In the genomic region with DNA sequence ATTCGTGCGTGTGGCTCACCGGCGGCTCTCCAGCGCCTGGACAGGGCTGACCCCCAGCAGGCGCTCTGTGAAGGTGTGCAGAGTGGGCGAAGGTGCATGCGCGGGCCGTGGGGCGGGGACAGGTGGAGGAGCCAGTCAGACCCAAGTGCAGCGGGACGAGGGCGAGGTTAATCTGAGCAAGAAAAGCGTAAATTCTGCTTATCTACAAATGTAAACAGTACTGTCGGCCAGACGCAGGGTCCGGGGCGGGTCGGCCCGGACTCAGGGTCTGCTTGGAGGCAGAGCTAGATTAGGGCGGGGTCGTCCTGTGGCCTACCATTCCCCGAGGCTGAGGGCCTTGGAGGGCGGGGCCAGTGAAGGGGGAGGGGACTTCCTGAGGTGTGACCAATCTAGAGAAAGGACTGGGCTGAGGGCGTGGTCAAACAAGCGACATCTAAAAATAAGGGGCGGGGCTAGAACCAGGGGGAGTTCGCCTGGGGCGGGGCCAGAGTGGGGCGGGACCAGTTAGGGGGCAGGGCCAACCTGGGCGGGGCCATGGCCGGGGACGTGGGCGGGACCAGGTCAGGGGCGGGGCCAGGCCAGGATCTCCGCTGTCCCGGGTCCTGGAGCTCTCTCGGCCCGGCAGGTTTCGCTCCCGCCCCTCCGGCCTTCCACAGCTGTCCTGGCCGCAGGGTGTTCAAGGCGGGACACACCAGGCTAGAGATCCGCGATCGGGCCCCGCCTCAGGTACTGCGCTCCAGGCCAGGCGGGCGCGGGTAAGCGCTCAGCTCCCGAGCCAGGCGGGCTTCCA, we compare ENCODE assay signal across 1 cellular context.
TF ChIP-seq lines count a peak whose summit lies in the region.

TSS of gene SEC14L5 (plus strand) at position 611 of the 790 bp plus-strand sequence. CDS start 994 bp downstream, outside the sequence.

TF ChIP-seq in HepG2, 621 proteins besides CTCF, POLR2A, EP300 and RAD21 (continued from another document and continues in another):
- TF ChIP-seq, protein P1, sequence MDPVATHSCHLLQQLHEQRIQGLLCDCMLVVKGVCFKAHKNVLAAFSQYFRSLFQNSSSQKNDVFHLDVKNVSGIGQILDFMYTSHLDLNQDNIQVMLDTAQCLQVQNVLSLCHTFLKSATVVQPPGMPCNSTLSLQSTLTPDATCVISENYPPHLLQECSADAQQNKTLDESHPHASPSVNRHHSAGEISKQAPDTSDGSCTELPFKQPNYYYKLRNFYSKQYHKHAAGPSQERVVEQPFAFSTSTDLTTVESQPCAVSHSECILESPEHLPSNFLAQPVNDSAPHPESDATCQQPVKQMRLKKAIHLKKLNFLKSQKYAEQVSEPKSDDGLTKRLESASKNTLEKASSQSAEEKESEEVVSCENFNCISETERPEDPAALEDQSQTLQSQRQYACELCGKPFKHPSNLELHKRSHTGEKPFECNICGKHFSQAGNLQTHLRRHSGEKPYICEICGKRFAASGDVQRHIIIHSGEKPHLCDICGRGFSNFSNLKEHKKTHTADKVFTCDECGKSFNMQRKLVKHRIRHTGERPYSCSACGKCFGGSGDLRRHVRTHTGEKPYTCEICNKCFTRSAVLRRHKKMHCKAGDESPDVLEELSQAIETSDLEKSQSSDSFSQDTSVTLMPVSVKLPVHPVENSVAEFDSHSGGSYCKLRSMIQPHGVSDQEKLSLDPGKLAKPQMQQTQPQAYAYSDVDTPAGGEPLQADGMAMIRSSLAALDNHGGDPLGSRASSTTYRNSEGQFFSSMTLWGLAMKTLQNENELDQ (CRISPR knock-in tag; IDR thresholded peaks at IDR 0.05; ENCODE audit: borderline replicate concordance), result 0 out of 2 replicates have a peak, but pooled peaks have one; percentile 32
- TF ChIP-seq ZNF432 (CRISPR knock-in tag; IDR thresholded peaks at IDR 0.05; ENCODE audit: borderline replicate concordance), result no peak
- no peak for TF ChIP-seq ZNF33A (CRISPR knock-in tag; IDR thresholded peaks at IDR 0.05; ENCODE audit: borderline replicate concordance)
- no peak for TF ChIP-seq RBAK (CRISPR knock-in tag; IDR thresholded peaks at IDR 0.05)
- TF ChIP-seq ZNF468 (CRISPR knock-in tag; IDR thresholded peaks at IDR 0.05), result no peak
- TF ChIP-seq IKZF4 (CRISPR knock-in tag; IDR thresholded peaks at IDR 0.05; ENCODE audit: borderline replicate concordance, low read depth, not compliant biosample characterization), result no peak
- TF ChIP-seq NFAT5 (CRISPR knock-in tag; IDR thresholded peaks at IDR 0.05), result no peak
- no peak for TF ChIP-seq ZNF770 (CRISPR knock-in tag; IDR thresholded peaks at IDR 0.05)
- TF ChIP-seq, protein P2, sequence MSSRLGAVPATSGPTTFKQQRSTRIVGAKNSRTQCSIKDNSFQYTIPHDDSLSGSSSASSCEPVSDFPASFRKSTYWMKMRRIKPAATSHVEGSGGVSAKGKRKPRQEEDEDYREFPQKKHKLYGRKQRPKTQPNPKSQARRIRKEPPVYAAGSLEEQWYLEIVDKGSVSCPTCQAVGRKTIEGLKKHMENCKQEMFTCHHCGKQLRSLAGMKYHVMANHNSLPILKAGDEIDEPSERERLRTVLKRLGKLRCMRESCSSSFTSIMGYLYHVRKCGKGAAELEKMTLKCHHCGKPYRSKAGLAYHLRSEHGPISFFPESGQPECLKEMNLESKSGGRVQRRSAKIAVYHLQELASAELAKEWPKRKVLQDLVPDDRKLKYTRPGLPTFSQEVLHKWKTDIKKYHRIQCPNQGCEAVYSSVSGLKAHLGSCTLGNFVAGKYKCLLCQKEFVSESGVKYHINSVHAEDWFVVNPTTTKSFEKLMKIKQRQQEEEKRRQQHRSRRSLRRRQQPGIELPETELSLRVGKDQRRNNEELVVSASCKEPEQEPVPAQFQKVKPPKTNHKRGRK (CRISPR knock-in tag; IDR thresholded peaks at IDR 0.05), result no peak
- peak; percentile 77 for TF ChIP-seq ZNF598 (CRISPR knock-in tag; IDR thresholded peaks at IDR 0.05; ENCODE audit: borderline replicate concordance)
- no peak for TF ChIP-seq SP140L (CRISPR knock-in tag; IDR thresholded peaks at IDR 0.05; ENCODE audit: borderline replicate concordance)
- TF ChIP-seq ATF7-NPFF (CRISPR knock-in tag; IDR thresholded peaks at IDR 0.05; ENCODE audit: low read depth), result peak; percentile 41
- peak; percentile 46 for TF ChIP-seq BORCS8-MEF2B (CRISPR knock-in tag; IDR thresholded peaks at IDR 0.05)
- TF ChIP-seq ZNF256 (CRISPR knock-in tag; conservative IDR thresholded peaks at IDR 0.05), result 0 out of 2 replicates have a peak, but pooled peaks have one; percentile 57
- peak; percentile 86 for TF ChIP-seq TBX2 (CRISPR knock-in tag; IDR thresholded peaks at IDR 0.05; ENCODE audit: borderline replicate concordance)
- no peak for TF ChIP-seq ZNF510 (CRISPR knock-in tag; IDR thresholded peaks at IDR 0.05; ENCODE audit: low read depth)
- no peak for TF ChIP-seq ZNF431 (CRISPR knock-in tag; IDR thresholded peaks at IDR 0.05; ENCODE audit: borderline replicate concordance, low read depth)
- 0 out of 2 replicates have a peak, but pooled peaks have one; percentile 45 for TF ChIP-seq HES4 (CRISPR knock-in tag; IDR thresholded peaks at IDR 0.05; ENCODE audit: borderline replicate concordance)
- TF ChIP-seq ZFAT (CRISPR knock-in tag; conservative IDR thresholded peaks at IDR 0.05), result no peak
- TF ChIP-seq PLRG1 (conservative IDR thresholded peaks at IDR 0.05), result no peak
- TF ChIP-seq, protein P3, sequence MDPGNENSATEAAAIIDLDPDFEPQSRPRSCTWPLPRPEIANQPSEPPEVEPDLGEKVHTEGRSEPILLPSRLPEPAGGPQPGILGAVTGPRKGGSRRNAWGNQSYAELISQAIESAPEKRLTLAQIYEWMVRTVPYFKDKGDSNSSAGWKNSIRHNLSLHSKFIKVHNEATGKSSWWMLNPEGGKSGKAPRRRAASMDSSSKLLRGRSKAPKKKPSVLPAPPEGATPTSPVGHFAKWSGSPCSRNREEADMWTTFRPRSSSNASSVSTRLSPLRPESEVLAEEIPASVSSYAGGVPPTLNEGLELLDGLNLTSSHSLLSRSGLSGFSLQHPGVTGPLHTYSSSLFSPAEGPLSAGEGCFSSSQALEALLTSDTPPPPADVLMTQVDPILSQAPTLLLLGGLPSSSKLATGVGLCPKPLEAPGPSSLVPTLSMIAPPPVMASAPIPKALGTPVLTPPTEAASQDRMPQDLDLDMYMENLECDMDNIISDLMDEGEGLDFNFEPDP (CRISPR knock-in tag; conservative IDR thresholded peaks at IDR 0.05), result no peak
- no peak for TF ChIP-seq NFE2 (CRISPR knock-in tag; IDR thresholded peaks at IDR 0.05)
- TF ChIP-seq ZSCAN31 (CRISPR knock-in tag; IDR thresholded peaks at IDR 0.05; ENCODE audit: low read depth), result no peak; the same call in 1 of the 2 replicates
- TF ChIP-seq NR3C1 (CRISPR knock-in tag; IDR thresholded peaks at IDR 0.05), result no peak
- peak; percentile 82; the same call in 1 of the 2 replicates for TF ChIP-seq GATA4 (IDR thresholded peaks at IDR 0.05; ENCODE audit: borderline replicate concordance, low read depth)
- TF ChIP-seq ZNF263 (CRISPR knock-in tag; IDR thresholded peaks at IDR 0.05), result peak; percentile 97
- peak; percentile 63 for TF ChIP-seq FOXO1 (CRISPR knock-in tag; IDR thresholded peaks at IDR 0.05)
- peak; percentile 69 for TF ChIP-seq ZFX (CRISPR knock-in tag; IDR thresholded peaks at IDR 0.05; ENCODE audit: low read depth)
- TF ChIP-seq SPEN (CRISPR knock-in tag; IDR thresholded peaks at IDR 0.05; ENCODE audit: low read depth), result peak; percentile 20; the same call in 1 of the 2 replicates
- peak; percentile 24 for TF ChIP-seq ZNF331 (CRISPR knock-in tag; IDR thresholded peaks at IDR 0.05)
- TF ChIP-seq FOXK1 (CRISPR knock-in tag; IDR thresholded peaks at IDR 0.05; ENCODE audit: borderline replicate concordance, low read depth), result peak; percentile 72
- TF ChIP-seq GZF1 (CRISPR knock-in tag; IDR thresholded peaks at IDR 0.05), result no peak
- peak; percentile 51; the same call in 1 of the 2 replicates for TF ChIP-seq ZNF124 (CRISPR knock-in tag; IDR thresholded peaks at IDR 0.05)
- TF ChIP-seq ZNF34 (CRISPR knock-in tag; IDR thresholded peaks at IDR 0.05; ENCODE audit: borderline replicate concordance), result no peak
- TF ChIP-seq KDM5B (CRISPR knock-in tag; IDR thresholded peaks at IDR 0.05; ENCODE audit: borderline replicate concordance), result peak; percentile 33; the same call in 1 of the 2 replicates
- no peak for TF ChIP-seq ZSCAN29 (CRISPR knock-in tag; conservative IDR thresholded peaks at IDR 0.05)
- peak; percentile 52; the same call in 1 of the 2 replicates for TF ChIP-seq NFYC (CRISPR knock-in tag; IDR thresholded peaks at IDR 0.05)
- TF ChIP-seq PHF8 (CRISPR knock-in tag; IDR thresholded peaks at IDR 0.05), result peak; percentile 78
- TF ChIP-seq NONO (IDR thresholded peaks at IDR 0.05), result no peak
- TF ChIP-seq NONO (CRISPR knock-in tag; conservative IDR thresholded peaks at IDR 0.05), result peak; percentile 38; the same call in 1 of the 2 replicates
- TF ChIP-seq ZNF766 (CRISPR knock-in tag; IDR thresholded peaks at IDR 0.05; ENCODE audit: borderline replicate concordance), result peak; percentile 39; the same call in 1 of the 2 replicates
- TF ChIP-seq, protein P4, sequence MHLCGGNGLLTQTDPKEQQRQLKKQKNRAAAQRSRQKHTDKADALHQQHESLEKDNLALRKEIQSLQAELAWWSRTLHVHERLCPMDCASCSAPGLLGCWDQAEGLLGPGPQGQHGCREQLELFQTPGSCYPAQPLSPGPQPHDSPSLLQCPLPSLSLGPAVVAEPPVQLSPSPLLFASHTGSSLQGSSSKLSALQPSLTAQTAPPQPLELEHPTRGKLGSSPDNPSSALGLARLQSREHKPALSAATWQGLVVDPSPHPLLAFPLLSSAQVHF (CRISPR knock-in tag; IDR thresholded peaks at IDR 0.05), result no peak
- no peak for TF ChIP-seq MZF1 (CRISPR knock-in tag; IDR thresholded peaks at IDR 0.05; ENCODE audit: borderline replicate concordance)
- TF ChIP-seq E2F5 (CRISPR knock-in tag; conservative IDR thresholded peaks at IDR 0.05), result peak; percentile 73
- no peak for TF ChIP-seq MBNL3 (CRISPR knock-in tag; conservative IDR thresholded peaks at IDR 0.05)
